Comparison of ENCODE assay signal across 8 cellular contexts in the genomic region with DNA sequence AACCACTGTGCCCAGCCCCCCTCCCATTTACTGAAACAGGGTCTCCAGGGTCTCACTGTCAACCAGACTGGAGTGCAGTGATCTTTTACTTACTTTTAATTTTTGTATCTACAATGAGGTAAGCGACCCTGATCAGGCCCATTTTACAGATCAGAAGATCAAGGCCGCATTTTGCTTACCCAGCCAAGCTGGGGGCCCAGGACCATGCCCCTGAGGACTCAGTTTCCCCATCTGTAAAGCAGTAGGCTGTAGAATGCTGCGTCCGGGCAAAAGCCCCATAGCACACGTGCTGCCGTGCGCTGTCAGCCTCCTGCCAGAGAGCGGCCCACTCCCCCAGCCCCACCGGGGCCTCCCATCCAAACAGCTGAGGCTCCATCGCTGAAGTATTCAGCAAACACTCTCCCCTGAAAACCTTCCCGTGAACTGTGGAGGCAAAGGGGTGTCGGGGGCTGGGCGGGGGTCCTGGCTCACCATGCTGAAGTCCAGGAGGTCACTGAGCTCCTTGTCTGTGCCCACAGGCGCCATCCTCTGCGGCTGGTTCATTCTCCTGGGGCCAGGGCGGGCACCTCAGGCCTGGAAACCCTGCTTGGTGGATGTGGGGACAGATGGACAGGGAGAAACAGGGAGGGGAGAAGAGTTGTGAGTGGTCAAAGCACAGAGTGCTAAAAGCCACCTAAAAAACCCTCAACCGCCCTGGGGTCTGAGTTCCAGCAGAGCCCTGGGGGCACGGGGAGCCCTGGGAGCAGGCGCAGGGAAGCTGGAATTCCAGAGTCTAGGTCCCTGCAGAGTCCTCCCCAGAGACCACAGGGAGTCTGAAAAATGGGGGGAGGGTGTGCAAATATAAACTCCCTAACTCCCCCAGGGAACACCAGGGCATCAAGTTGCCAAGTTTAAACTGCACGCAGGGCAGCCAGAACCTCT. TPM values are rescaled to one million over a fixed set of nuclear protein-coding genes. Genes with fewer than 3 reads are reported as not detected.
DNase-seq lines count a peak whose midpoint lies in the region; ATAC-seq and TF ChIP-seq lines count a peak whose summit lies in the region.

No MANE protein-coding gene starts in this region.

- H3K9me3 Mint-ChIP-seq in activated CD8-positive, alpha-beta memory T cell treated with anti-CD3 and anti-CD28 coated beads, Interleukin-2, amount 10 ng/mL, durations not matched to agents 7 days and 5 days (ENCODE audit: low read depth), result no peaks in the 10 kb centered on the region
- H3K9me3 Mint-ChIP-seq in stimulated activated naive B cell treated with anti-CD40 and anti-IgM and Interleukin-4, amounts not matched to agents 10 μg/mL and 1 μg/mL and 100 μg/mL, for 72 hours, result no peaks in the 10 kb centered on the region

- peaks cover 27% of the 10 kb centered on the region for H3K4me1 Mint-ChIP-seq in activated CD8-positive, alpha-beta memory T cell treated with anti-CD3 and anti-CD28 coated beads, Interleukin-2, amount 10 ng/mL, durations not matched to agents 7 days and 5 days
- H3K4me1 Mint-ChIP-seq in T-helper 17 cell, result peaks cover 14% of the 10 kb centered on the region
- peaks cover 50 to 73% of the 10 kb centered on the region in 2 donors for H3K4me1 Mint-ChIP-seq in stimulated activated naive B cell treated with anti-CD40 and anti-IgM and Interleukin-4, amounts not matched to agents 10 μg/mL and 1 μg/mL and 100 μg/mL, for 72 hours

- H3K4me3 Mint-ChIP-seq in activated CD8-positive, alpha-beta memory T cell treated with anti-CD3 and anti-CD28 coated beads, Interleukin-2, amount 10 ng/mL, durations not matched to agents 7 days and 5 days, result peak overlapping the region; percentile 81
- H3K4me3 Mint-ChIP-seq in T-helper 17 cell, result peak overlapping the region; percentile 95
- H3K4me3 Mint-ChIP-seq in stimulated activated naive B cell treated with anti-CD40 and anti-IgM and Interleukin-4, amounts not matched to agents 10 μg/mL and 1 μg/mL and 100 μg/mL, for 72 hours, result peak overlapping the region; percentile 93 to 99

- TF ChIP-seq CTCF in fibroblast of villous mesenchyme (IDR thresholded peaks at IDR 0.05; ENCODE audit: insufficient read depth, low read depth, low read length), result no peak

- peak overlapping the region; percentile 77 for H3K4me3 ChIP-seq in fibroblast of villous mesenchyme (ENCODE audit: low read depth, low read length)

- H3K27ac Mint-ChIP-seq in activated CD8-positive, alpha-beta memory T cell treated with anti-CD3 and anti-CD28 coated beads, Interleukin-2, amount 10 ng/mL, durations not matched to agents 7 days and 5 days, result peak overlapping the region; percentile 76
- peak overlapping the region; percentile 86 for H3K27ac Mint-ChIP-seq in T-helper 17 cell
- peak overlapping the region; percentile 98 for H3K27ac Mint-ChIP-seq in stimulated activated naive B cell treated with anti-CD40 and anti-IgM and Interleukin-4, amounts not matched to agents 10 μg/mL and 1 μg/mL and 100 μg/mL, for 72 hours

- ATAC-seq in activated CD8-positive, alpha-beta memory T cell treated with anti-CD3 and anti-CD28 coated beads, Interleukin-2, amount 10 ng/mL, durations not matched to agents 7 days and 5 days, result no peak
- no peak for ATAC-seq in T-helper 17 cell
- no peak for ATAC-seq in stimulated activated naive B cell treated with anti-CD40 and anti-IgM and Interleukin-4, amounts not matched to agents 10 μg/mL and 1 μg/mL and 100 μg/mL, for 72 hours (replicated peaks)
- ATAC-seq in HG03045 (IDR thresholded peaks at IDR 0.05; ENCODE audit: unreplicated experiment), result no peak

- CTCF ChIA-PET in activated CD8-positive, alpha-beta memory T cell treated with anti-CD3 and anti-CD28 coated beads, Interleukin-2, amount 10 ng/mL, durations not matched to agents 7 days and 5 days (lab: Charles Lee), result interaction anchor here (0.9 to 2.8 kb wide), 9 partner anchors 12 to 205 kb away, joined by 3 to 17 read pairs (median 3); no protein-coding TSS in a partner anchor

- H3K9me3 ChIP-seq in T-helper 17 cell (ENCODE audit: control insufficient read depth, low read length, poor library complexity, severe bottlenecking), result no peaks in the 10 kb centered on the region

- H3K36me3 Mint-ChIP-seq in activated CD8-positive, alpha-beta memory T cell treated with anti-CD3 and anti-CD28 coated beads, Interleukin-2, amount 10 ng/mL, durations not matched to agents 7 days and 5 days, result peaks cover 5% of the 10 kb centered on the region
- peaks cover 4% of the 10 kb centered on the region for H3K36me3 Mint-ChIP-seq in T-helper 17 cell (ENCODE audit: low read depth)
- peaks cover 40% of the 10 kb centered on the region in 2 donors for H3K36me3 Mint-ChIP-seq in stimulated activated naive B cell treated with anti-CD40 and anti-IgM and Interleukin-4, amounts not matched to agents 10 μg/mL and 1 μg/mL and 100 μg/mL, for 72 hours

- H3K27me3 Mint-ChIP-seq in activated CD8-positive, alpha-beta memory T cell treated with anti-CD3 and anti-CD28 coated beads, Interleukin-2, amount 10 ng/mL, durations not matched to agents 7 days and 5 days, result no peaks in the 10 kb centered on the region
- H3K27me3 Mint-ChIP-seq in T-helper 17 cell, result no peaks in the 10 kb centered on the region
- H3K27me3 Mint-ChIP-seq in stimulated activated naive B cell treated with anti-CD40 and anti-IgM and Interleukin-4, amounts not matched to agents 10 μg/mL and 1 μg/mL and 100 μg/mL, for 72 hours, result no peaks in the 10 kb centered on the region

- DNase-seq in activated CD8-positive, alpha-beta memory T cell treated with anti-CD3 and anti-CD28 coated beads, Interleukin-2, amount 10 ng/mL, durations not matched to agents 7 days and 5 days, result no peak
- DNase-seq in activated CD8-positive, alpha-beta memory T cell treated with anti-CD3 and anti-CD28 coated beads, Interleukin-2, amount 50 U/mL, for 4 hours, result no peak
- no peak for DNase-seq in T-helper 17 cell
- no peak for DNase-seq in fibroblast of villous mesenchyme (ENCODE audit: low read depth)
- DNase-seq in stimulated activated naive B cell treated with anti-CD40 and anti-IgM and Interleukin-4, amounts not matched to agents 10 μg/mL and 1 μg/mL and 100 μg/mL, for 72 hours, result no peak
- no peak for DNase-seq in stimulated activated CD8-positive, alpha-beta memory T cell treated with anti-CD3 and anti-CD28 coated beads, Interleukin-4, amount 100 ng/mL, for 48 hours
- DNase-seq in NCI-H774 (lab: John Stamatoyannopoulos, UW), result no peak

RNA-seq across cellular contexts. Expression of gene TCF3, which starts 2.4 kb away (rescaled TPM):
- 100 to 1,000 TPM; 116 to 124 TPM for total RNA-seq in activated CD8-positive, alpha-beta memory T cell treated with anti-CD3 and anti-CD28 coated beads, Interleukin-2, amount 10 ng/mL, durations not matched to agents 7 days and 5 days
- total RNA-seq in T-helper 17 cell (10 to 100 TPM; 46.9 to 47.4 TPM), fibroblast of villous mesenchyme (57.0 and 66.7 TPM in 2 replicates)

RNA-seq across cellular contexts. Expression of gene UQCR11, which starts 44.7 kb away (rescaled TPM):
- 100 to 1,000 TPM; 192 to 196 TPM for total RNA-seq in activated CD8-positive, alpha-beta memory T cell treated with anti-CD3 and anti-CD28 coated beads, Interleukin-2, amount 10 ng/mL, durations not matched to agents 7 days and 5 days
- 100 to 1,000 TPM; 125 to 128 TPM for total RNA-seq in T-helper 17 cell
- 49.3 and 53.5 TPM in 2 replicates for total RNA-seq in fibroblast of villous mesenchyme

RNA-seq across cellular contexts. Expression of gene MBD3, which starts 57.3 kb away (rescaled TPM):
- total RNA-seq in activated CD8-positive, alpha-beta memory T cell treated with anti-CD3 and anti-CD28 coated beads, Interleukin-2, amount 10 ng/mL, durations not matched to agents 7 days and 5 days, result 100 to 1,000 TPM in 1 of 2 experiments, 10 to 100 TPM in 1; 87.4 to 101 TPM
- total RNA-seq in T-helper 17 cell (10 to 100 TPM; 37.9 to 40.6 TPM), fibroblast of villous mesenchyme (73.4 and 103 TPM in 2 replicates)
